Comparison of ENCODE assay signal across 8 cellular contexts in the genomic region with DNA sequence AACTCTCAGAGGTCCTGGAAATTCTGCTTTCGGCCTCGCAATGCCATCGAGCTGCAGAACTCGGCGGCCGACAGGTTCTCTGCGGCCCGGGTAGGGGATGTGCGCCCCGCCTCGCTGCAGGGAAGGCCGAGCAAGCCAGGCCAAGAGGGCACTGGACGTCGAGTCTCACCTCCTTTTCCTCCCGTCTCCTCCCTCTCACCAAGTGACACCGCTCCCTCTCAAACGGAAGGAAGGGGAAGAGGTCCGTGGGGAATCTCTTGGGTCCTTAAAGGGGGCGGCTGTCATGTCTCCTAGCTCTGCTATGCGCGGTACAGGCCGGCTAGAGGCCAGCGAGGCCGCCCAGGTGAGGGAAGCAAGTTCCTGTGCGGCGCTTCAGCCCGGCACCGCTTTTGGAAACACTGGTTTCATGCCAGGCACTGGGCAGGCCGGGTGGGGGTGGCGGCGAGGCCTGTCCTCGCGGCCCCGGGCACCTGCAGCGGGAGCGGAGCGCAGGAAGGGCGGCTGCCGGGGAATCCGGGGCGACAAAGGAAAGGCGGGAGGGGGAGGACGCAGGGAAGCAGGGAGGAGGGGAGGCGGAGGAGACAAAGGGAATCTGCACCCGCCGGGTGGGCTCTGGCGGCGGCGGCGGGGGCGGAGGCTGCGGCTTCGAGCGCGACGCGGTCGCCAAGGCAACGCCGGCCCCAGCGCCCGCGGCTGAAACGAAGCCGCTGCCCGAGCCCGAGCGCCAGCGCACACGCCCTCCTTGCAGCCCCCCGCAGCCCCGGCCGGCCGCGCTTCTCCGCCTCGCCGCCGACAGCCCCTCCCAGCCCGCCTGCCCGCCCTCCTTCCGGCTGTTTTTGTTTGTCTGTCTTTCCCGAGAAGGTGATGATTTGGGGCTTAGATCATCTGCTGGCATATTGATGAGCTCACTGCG. TPM values are rescaled to one million over a fixed set of nuclear protein-coding genes. Genes with fewer than 3 reads are reported as not detected.
A peak's percentile ranks its signal among the peaks of the same experiment; 100 is the strongest.
DNase-seq lines count a peak whose midpoint lies in the region; ATAC-seq, FAIRE-seq and TF ChIP-seq lines count a peak whose summit lies in the region.

No MANE protein-coding gene starts in this region.

- DNase-seq in GM19239 (ENCODE audit: insufficient read length, low spot score): no peak
- DNase-seq in NCI-H510A (lab: John Stamatoyannopoulos, UW): peak; percentile 77
- peak; percentile 64 for DNase-seq in activated T-cell treated with anti-CD3 and anti-CD28 coated beads for 48 hours (ENCODE audit: low read depth)
- peak; percentile 70 to 71 for DNase-seq in erythroblast (lab: John Stamatoyannopoulos, UW)
- peak; percentile 85 for DNase-seq in nephron progenitor cell
- DNase-seq in transverse colon: peak; percentile 49

- no peaks in the 10 kb centered on the region for H3K36me3 Mint-ChIP-seq in nephron progenitor cell (ENCODE audit: low read depth)

- in situ Hi-C loops in transverse colon (cut with MboI; ENCODE audit: low pct_ligation_motif_present in 1 of 4, low pct_unique_long_range_greater_than_20kb in 1 of 4, low sequenced_read_pairs in 3 of 4): no loop called here

- H3K4me1 Mint-ChIP-seq in nephron progenitor cell: peaks cover 72% of the 10 kb centered on the region

- peak overlapping the region; percentile 85 for H3K27ac Mint-ChIP-seq in nephron progenitor cell

- WGBS in transverse colon (ENCODE audit: low coverage in 1 of 2), 2 donors: 55 to 67% methylated on average over 1 to 67 of the region's 84 CpGs

- peak overlapping the region in 2 of 4 donors; percentile 23 to 41 for H3K27ac ChIP-seq in transverse colon

- ATAC-seq in HG03159 (IDR thresholded peaks at IDR 0.05; ENCODE audit: unreplicated experiment): no peak
- no peak for ATAC-seq in GM19023 (IDR thresholded peaks at IDR 0.05; ENCODE audit: unreplicated experiment)

- H3K4me3 Mint-ChIP-seq in nephron progenitor cell: peak overlapping the region; percentile 85

- H3K27me3 ChIP-seq in transverse colon: no peaks in the 10 kb centered on the region

- FAIRE-seq in GM19239 (lab: Jason Lieb, UNC): peak; percentile 26

- H3K4me1 ChIP-seq in transverse colon: peaks cover 0 to 16% (median 4%) of the 10 kb centered on the region in 4 donors

- no peak for TF ChIP-seq EP300 in transverse colon (IDR thresholded peaks at IDR 0.05; ENCODE audit: low read depth)

- no peaks in the 10 kb centered on the region for H3K9me3 Mint-ChIP-seq in nephron progenitor cell

- H3K4me3 ChIP-seq in transverse colon: peak overlapping the region; percentile 14 to 58 (median 35)

- intact Hi-C loops in transverse colon (cut with DNase I; ENCODE audit: low total_unique reads): no loop called here

- H3K27me3 Mint-ChIP-seq in nephron progenitor cell (ENCODE audit: low read depth, poor library complexity): no peaks in the 10 kb centered on the region

- H3K9me3 ChIP-seq in transverse colon: no peaks in the 10 kb centered on the region

- TF ChIP-seq CTCF in nephron progenitor cell (IDR thresholded peaks at IDR 0.05) (no peak), transverse colon (IDR thresholded peaks at IDR 0.05) (no peak)

- H3K36me3 ChIP-seq in transverse colon: no peaks in the 10 kb centered on the region

- TF ChIP-seq POLR2A in erythroblast (IDR thresholded peaks at IDR 0.05; ENCODE audit: low read length): no peak
- TF ChIP-seq POLR2A in transverse colon (IDR thresholded peaks at IDR 0.05): no peak

RNA-seq across cellular contexts. Expression of a gene that starts 32.3 kb away (rescaled TPM):
- 10 to 100 TPM in 1 of 4 donors, 1 to 10 TPM in 3; 1.3 to 41.2 (median 2.4) TPM for total RNA-seq in transverse colon
